Comparison of ENCODE assay signal across 8 cellular contexts in the genomic region with DNA sequence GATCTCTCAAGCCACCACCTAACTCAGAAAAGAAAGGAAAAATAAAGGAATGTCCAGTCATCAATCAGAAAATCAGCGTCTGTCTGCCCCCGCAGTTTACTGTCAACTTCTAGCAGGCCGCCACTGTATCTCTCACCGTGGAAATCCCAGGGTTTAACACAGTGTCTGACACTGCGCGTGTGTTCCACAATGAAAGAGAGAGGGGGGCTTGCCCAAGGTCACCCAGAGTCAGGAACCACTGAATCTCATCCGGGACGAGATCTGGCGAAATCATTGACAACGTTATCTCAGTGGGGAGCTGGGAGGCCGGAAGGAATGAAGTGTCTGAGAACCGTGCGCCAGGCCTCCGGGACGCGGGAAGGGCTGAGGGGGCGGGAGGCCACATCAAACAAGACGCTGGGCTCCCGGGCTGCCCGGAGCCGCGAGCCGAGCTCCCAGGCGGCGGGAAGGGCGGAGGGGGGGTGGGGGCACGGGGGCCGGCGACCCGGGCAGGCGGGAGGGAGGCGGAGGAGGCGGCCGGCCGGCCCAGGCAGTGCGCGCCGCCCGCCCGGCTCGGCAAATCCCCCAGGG. TPM values are rescaled to one million over a fixed set of nuclear protein-coding genes. Genes with fewer than 3 reads are reported as not detected.
DNase-seq lines count a peak whose midpoint lies in the region; ATAC-seq and TF ChIP-seq lines count a peak whose summit lies in the region.

No MANE protein-coding gene starts in this region.

- peaks cover 25% of the 10 kb centered on the region for H3F3A ChIP-seq in GM23248 (ENCODE audit: insufficient read depth)

- H3K9me3 Mint-ChIP-seq in chondrocyte (ENCODE audit: low read depth) = no peaks in the 10 kb centered on the region

- H3K36me3 Mint-ChIP-seq in chondrocyte (ENCODE audit: low read depth) = peaks cover 2% of the 10 kb centered on the region

- H3K4me1 ChIP-seq in ACC112 (ENCODE audit: control insufficient read depth, insufficient read depth, low read length, unreplicated experiment) = peaks cover 10% of the 10 kb centered on the region
- H3K4me1 ChIP-seq in GM23248 (ENCODE audit: insufficient read depth) = peaks cover 28% of the 10 kb centered on the region
- H3K4me1 ChIP-seq in right lobe of liver = peaks cover 0 to 48% (median 15%) of the 10 kb centered on the region in 4 donors

- CTCF ChIA-PET in RWPE1 (lab: Yijun Ruan, JAX) = interaction anchor here (0.8 to 6.6 kb wide), 2 partner anchors 182 to 353 kb away, joined by 3 to 56 read pairs; no protein-coding TSS in a partner anchor

- peaks cover 63% of the 10 kb centered on the region for H3K4me1 Mint-ChIP-seq in chondrocyte (ENCODE audit: low read depth)

- POLR2A ChIA-PET in RWPE1 (lab: Yijun Ruan, JAX; ENCODE audit: low non-redundant PET) = interaction anchor here (1.5 kb wide), 1 partner anchor 63 kb away, joined by 7 read pairs; no protein-coding TSS in a partner anchor

- peak overlapping the region; percentile 74 for H3K4me2 ChIP-seq in GM23248 (ENCODE audit: unreplicated experiment)

- H3K27me3 ChIP-seq in ACC112 (ENCODE audit: insufficient read depth, low read length) (peaks cover 3% of the 10 kb centered on the region; the same call in 1 of the 2 replicates), GM23248 (replicated peaks; ENCODE audit: insufficient read depth) (no peaks in the 10 kb centered on the region; the same call in 1 of the 2 replicates), right lobe of liver (no peaks in the 10 kb centered on the region)

- ATAC-seq in right lobe of liver = no peak
- no peak for ATAC-seq in HG03097 (IDR thresholded peaks at IDR 0.05; ENCODE audit: low FRiP score, unreplicated experiment)
- ATAC-seq in GM19035 (IDR thresholded peaks at IDR 0.05; ENCODE audit: unreplicated experiment) = no peak

- in situ Hi-C loops in GM23248 (cut with MboI) = no loop called here

- peak overlapping the region; percentile 82 for H3K9ac ChIP-seq in GM23248

- 4 to 12% methylated on average over 18 to 36 of the region's 41 CpGs for WGBS in GM23248 (ENCODE audit: low coverage in 1 of 2, low lambda C conversion rate in 2 of 2, missing lambda C conversion rate in 2 of 2), 2 experiments
- WGBS in right lobe of liver (ENCODE audit: insufficient coverage, low coverage, low lambda C conversion rate, missing lambda C conversion rate) = 5% methylated on average over 12 of the region's 41 CpGs

- TF ChIP-seq CTCF in RWPE1 (conservative IDR thresholded peaks at IDR 0.05; ENCODE audit: low read depth) (no peak), chondrocyte (IDR thresholded peaks at IDR 0.05) (no peak), right lobe of liver (IDR thresholded peaks at IDR 0.05) (no peak)

- H3K9me2 ChIP-seq in GM23248 (ENCODE audit: insufficient read depth) = no peaks in the 10 kb centered on the region

- intact Hi-C loops in right lobe of liver (cut with DNase I) = loop anchor here (5.0 to 10.0 kb wide), 3 partner anchors 46 to 349 kb away; no protein-coding TSS in a partner anchor

- peak overlapping the region; percentile 68 for H3K4me3 Mint-ChIP-seq in chondrocyte (ENCODE audit: unreplicated experiment)

- no peaks in the 10 kb centered on the region for H3K79me2 ChIP-seq in ACC112 (ENCODE audit: control insufficient read depth, insufficient read depth, low read length, unreplicated experiment)
- no peaks in the 10 kb centered on the region for H3K79me2 ChIP-seq in GM23248 (ENCODE audit: insufficient read depth)

- peak overlapping the region; percentile 0 for H2AFZ ChIP-seq in ACC112 (ENCODE audit: low read length, unreplicated experiment)
- peak overlapping the region; percentile 17; the same call in 1 of the 2 replicates for H2AFZ ChIP-seq in GM23248

- peak overlapping the region; percentile 90 for H3K27ac Mint-ChIP-seq in chondrocyte (ENCODE audit: unreplicated experiment)

- no peaks in the 10 kb centered on the region for H4K20me1 ChIP-seq in GM23248 (ENCODE audit: insufficient read depth)

- TF ChIP-seq POLR2A in right lobe of liver (IDR thresholded peaks at IDR 0.05) = peak; percentile 36

- no peaks in the 10 kb centered on the region for H3K9me3 ChIP-seq in GM23248 (ENCODE audit: low read depth)
- no peaks in the 10 kb centered on the region for H3K9me3 ChIP-seq in right lobe of liver

- H3K27ac ChIP-seq in ACC112 (ENCODE audit: low read depth, low read length) (peak overlapping the region; percentile 55), GM23248 (peak overlapping the region; percentile 72), RWPE1 (peak overlapping the region; percentile 97), right lobe of liver (peak overlapping the region; percentile 76 to 93 (median 77))

- peak overlapping the region; percentile 56 for H3K4me3 ChIP-seq in ACC112 (ENCODE audit: low read depth, low read length)
- H3K4me3 ChIP-seq in GM23248 = peak overlapping the region; percentile 55
- peak overlapping the region; percentile 8 to 66 (median 44) for H3K4me3 ChIP-seq in right lobe of liver

- H3K36me3 ChIP-seq in ACC112 (ENCODE audit: insufficient read depth, low read length) (no peaks in the 10 kb centered on the region), GM23248 (ENCODE audit: low read depth) (no peaks in the 10 kb centered on the region), right lobe of liver (no peaks in the 10 kb centered on the region)

- H3K27me3 Mint-ChIP-seq in chondrocyte (ENCODE audit: low read depth) = peaks cover 8% of the 10 kb centered on the region

- peak; percentile 83 for DNase-seq in GM23248
- peak; percentile 29 for DNase-seq in RWPE1 (ENCODE audit: low spot score)
- DNase-seq in chondrocyte (ENCODE audit: low spot score) = no peak
- peak; percentile 69 to 76 (median 73) for DNase-seq in right lobe of liver
- DNase-seq in stimulated activated naive CD4-positive, alpha-beta T cell treated with Interleukin-2 at 50 U/mL for 16 hours (lab: John Stamatoyannopoulos, UW) = peak; percentile 12

RNA-seq across cellular contexts. Expression of a gene that starts 2.2 kb away (rescaled TPM):
- total RNA-seq in GM23248 (2014; rRNA removed; shearing (Covaris generic)) = 13.0 and 13.8 TPM in 2 replicates
- 8.8 and 10.3 TPM in 2 replicates for polyA plus RNA-seq in GM23248 (2016; fragmentation: Nextera tagmentation; extraction: Ambion mirVana)
- 30.4 to 36.7 TPM (median 31.2 TPM) in 3 replicates for total RNA-seq in chondrocyte
- total RNA-seq in right lobe of liver = 10 to 100 TPM; 12.9 to 40.3 (median 23.4) TPM
